In the genomic region with DNA sequence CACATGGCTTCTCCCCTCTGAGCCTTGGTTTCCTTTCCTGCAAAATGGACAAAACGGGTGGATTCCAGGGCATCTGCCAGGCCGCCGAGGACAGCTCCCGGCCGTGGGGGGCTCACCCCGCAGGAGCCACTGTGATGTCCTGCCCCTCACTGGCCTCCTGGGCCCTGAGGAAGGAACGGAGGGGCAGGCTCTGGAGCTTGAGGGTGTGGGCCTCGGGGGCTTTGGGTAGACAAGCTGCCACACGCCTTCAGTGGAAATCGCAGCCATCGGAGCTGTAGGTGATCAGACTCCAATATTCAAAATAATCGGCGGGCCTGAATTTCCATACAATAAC, we compare ENCODE assay signal across 10 cellular contexts. TPM values are rescaled to one million over a fixed set of nuclear protein-coding genes. Genes with fewer than 3 reads are reported as not detected.
DNase-seq lines count a peak whose midpoint lies in the region; ATAC-seq and TF ChIP-seq lines count a peak whose summit lies in the region.
"Had no signal": no experiment of that assay in that cellular context is flagged by ENCODE, and none has a peak within 500 bp of the region (broad histone marks: within the 10 kb centered on the region; RNA-seq: fewer than 3 reads in every experiment).

No MANE protein-coding gene starts in this region.

- H3K4me2 ChIP-seq in mesenchymal stem cell (ENCODE audit: low read length, poor library complexity, severe bottlenecking): peak overlapping the region; percentile 72

- ATAC-seq in HG03439 (IDR thresholded peaks at IDR 0.05; ENCODE audit: unreplicated experiment): no peak
- ATAC-seq in activated T-cell treated with anti-CD3 and anti-CD28 coated beads, Interleukin-2, amount 50 U/mL, for 72 hours (replicated peaks in 1 of 2): no peak
- no peak for ATAC-seq in natural killer cell

- peak overlapping the region; percentile 97 to 99 for H2BK12ac ChIP-seq in mesenchymal stem cell (ENCODE audit: low read length in 2 of 2)

- H3K36me3 Mint-ChIP-seq in chondrocyte (ENCODE audit: low read depth) (no peaks in the 10 kb centered on the region), natural killer cell (no peaks in the 10 kb centered on the region)
- no peaks in the 10 kb centered on the region for H3K36me3 Mint-ChIP-seq in activated T-cell treated with anti-CD3 and anti-CD28 coated beads, Interleukin-2, amount 50 U/mL, for 72 hours (ENCODE audit: insufficient read depth in 2 of 2)
- H3K36me3 Mint-ChIP-seq: immature natural killer cell had no signal

- intact Hi-C loops in spleen (cut with DNase I; ENCODE audit: low total_unique reads) (no loop called here), natural killer cell (cut with micrococcal nuclease) (no loop called here)

- no peaks in the 10 kb centered on the region for H3K9me3 Mint-ChIP-seq in chondrocyte (ENCODE audit: low read depth)
- H3K9me3 Mint-ChIP-seq in activated T-cell treated with anti-CD3 and anti-CD28 coated beads, Interleukin-2, amount 50 U/mL, for 72 hours: no peaks in the 10 kb centered on the region
- no peaks in the 10 kb centered on the region for H3K9me3 Mint-ChIP-seq in natural killer cell
- H3K9me3 Mint-ChIP-seq: immature natural killer cell had no signal

- DNase-seq in chondrocyte (ENCODE audit: low spot score) (no peak), mesenchymal stem cell (no peak), spleen (no peak), superior temporal gyrus (ENCODE audit: extremely low spot score) (no peak), natural killer cell (no peak)
- no peak for DNase-seq in activated T-cell treated with anti-CD3 and anti-CD28 coated beads, Interleukin-2, amount 50 U/mL, for 72 hours

- H2BK15ac ChIP-seq in mesenchymal stem cell (ENCODE audit: low read depth, poor library complexity, severe bottlenecking): peak overlapping the region; percentile 98

- WGBS in mesenchymal stem cell: 41% methylated on average over 8 of the region's 13 CpGs
- WGBS in spleen, 5 donors: 57 to 86% (median 68%) methylated on average over 5 to 13 of the region's 13 CpGs

- H3K18ac ChIP-seq in mesenchymal stem cell (ENCODE audit: low read depth in 1 of 2, low read length in 2 of 2): peak overlapping the region; percentile 99 to 100

- H3K9me3 ChIP-seq in HUES48 (ENCODE audit: control insufficient read depth, insufficient read depth, low read length) (no peaks in the 10 kb centered on the region), mesenchymal stem cell (ENCODE audit: control insufficient read depth, low read length) (no peaks in the 10 kb centered on the region), spleen (no peaks in the 10 kb centered on the region)
- H3K9me3 ChIP-seq: Caco-2 had no signal

- peak overlapping the region in 1 of 2 experiments; percentile 55 for H3K23ac ChIP-seq in mesenchymal stem cell (ENCODE audit: low read length in 2 of 2)

- H3K4ac ChIP-seq in mesenchymal stem cell (ENCODE audit: low read depth in 1 of 2, low read length in 2 of 2): peak overlapping the region; percentile 99

- peak overlapping the region; percentile 45; the same call in 1 of the 2 replicates for H3K4me3 ChIP-seq in HUES48 (ENCODE audit: low read depth, low read length)
- peak overlapping the region in 1 of 2 experiments; percentile 63 for H3K4me3 ChIP-seq in mesenchymal stem cell (ENCODE audit: insufficient read depth in 1 of 2, low read depth in 1 of 2, low read length in 2 of 2)
- peak overlapping the region in 4 of 8 donors; percentile 11 to 62 (median 21) for H3K4me3 ChIP-seq in spleen

- H3K4me1 ChIP-seq in HUES48 (ENCODE audit: control insufficient read depth, insufficient read depth, low read length): peaks cover 24% of the 10 kb centered on the region
- peaks cover 27% of the 10 kb centered on the region for H3K4me1 ChIP-seq in mesenchymal stem cell (ENCODE audit: control insufficient read depth, insufficient read depth, low read depth, low read length)
- H3K4me1 ChIP-seq in spleen: peaks cover 33 to 77% (median 59%) of the 10 kb centered on the region in 6 donors

- no peaks in the 10 kb centered on the region for H3K27me3 Mint-ChIP-seq in chondrocyte (ENCODE audit: low read depth)
- no peaks in the 10 kb centered on the region for H3K27me3 Mint-ChIP-seq in activated T-cell treated with anti-CD3 and anti-CD28 coated beads, Interleukin-2, amount 50 U/mL, for 72 hours (ENCODE audit: low read depth)
- H3K27me3 Mint-ChIP-seq in natural killer cell (ENCODE audit: low read depth in 2 of 2): no peaks in the 10 kb centered on the region

- no peaks in the 10 kb centered on the region for H3K79me1 ChIP-seq in mesenchymal stem cell (replicated peaks; ENCODE audit: low read length, poor library complexity, severe bottlenecking)

- H4K8ac ChIP-seq in mesenchymal stem cell (ENCODE audit: low read length): peak overlapping the region; percentile 99

- H3K27me3 ChIP-seq in HUES48 (ENCODE audit: control insufficient read depth, insufficient read depth, low read length): no peaks in the 10 kb centered on the region
- peaks cover 0 to 20% of the 10 kb centered on the region in 2 experiments for H3K27me3 ChIP-seq in mesenchymal stem cell (ENCODE audit: control insufficient read depth in 1 of 2, insufficient read depth in 1 of 2, low read length in 2 of 2)
- H3K27me3 ChIP-seq in spleen (replicated peaks in 1 of 7): peaks cover 0 to 21% (median 0%) of the 10 kb centered on the region in 7 donors

- H3K4me3 Mint-ChIP-seq in chondrocyte (ENCODE audit: unreplicated experiment): peak overlapping the region; percentile 28
- H3K4me3 Mint-ChIP-seq in activated T-cell treated with anti-CD3 and anti-CD28 coated beads, Interleukin-2, amount 50 U/mL, for 72 hours: no peak overlapping the region
- H3K4me3 Mint-ChIP-seq in natural killer cell: no peak overlapping the region

- peak overlapping the region; percentile 100 for H2BK120ac ChIP-seq in mesenchymal stem cell (ENCODE audit: low read depth, low read length)

- TF ChIP-seq POLR2A in spleen (IDR thresholded peaks at IDR 0.05): no peak

- peak overlapping the region; percentile 17 for H3K27ac Mint-ChIP-seq in chondrocyte (ENCODE audit: unreplicated experiment)
- no peak overlapping the region for H3K27ac Mint-ChIP-seq in activated T-cell treated with anti-CD3 and anti-CD28 coated beads, Interleukin-2, amount 50 U/mL, for 72 hours
- no peak overlapping the region for H3K27ac Mint-ChIP-seq in natural killer cell

- H3K9ac ChIP-seq in HUES48 (ENCODE audit: low read depth, low read length) (no peak overlapping the region), mesenchymal stem cell (ENCODE audit: low read length) (peak overlapping the region; percentile 77)

- H3K27ac ChIP-seq in HUES48 (ENCODE audit: low read depth, low read length) (peak overlapping the region; percentile 58), mesenchymal stem cell (ENCODE audit: low read length, poor library complexity, severe bottlenecking) (peak overlapping the region; percentile 71), spleen (peak overlapping the region; percentile 61 to 94 (median 92))

- peak overlapping the region; percentile 100 for H4K91ac ChIP-seq in mesenchymal stem cell (ENCODE audit: low read length)

- peak overlapping the region; percentile 5 to 99 for H3K14ac ChIP-seq in mesenchymal stem cell (ENCODE audit: low read length in 2 of 2)

- H2BK5ac ChIP-seq in mesenchymal stem cell (ENCODE audit: low read depth, low read length, poor library complexity, severe bottlenecking): peak overlapping the region; percentile 86

- no peak overlapping the region for H2AFZ ChIP-seq in mesenchymal stem cell (ENCODE audit: low read depth, low read length)

- TF ChIP-seq CTCF in chondrocyte (IDR thresholded peaks at IDR 0.05) (no peak), spleen (IDR thresholded peaks at IDR 0.05 in 8 of 11, conservative IDR thresholded peaks at IDR 0.05 in 3 of 11) (no peak), natural killer cell (IDR thresholded peaks at IDR 0.05) (no peak)

- H3K4me1 Mint-ChIP-seq in chondrocyte (ENCODE audit: low read depth): peaks cover 4% of the 10 kb centered on the region
- H3K4me1 Mint-ChIP-seq in activated T-cell treated with anti-CD3 and anti-CD28 coated beads, Interleukin-2, amount 50 U/mL, for 72 hours (ENCODE audit: low read depth): peaks cover 13% of the 10 kb centered on the region
- H3K4me1 Mint-ChIP-seq in natural killer cell: peaks cover 0 to 32% of the 10 kb centered on the region in 2 donors

- peak overlapping the region; percentile 54 for H2AK5ac ChIP-seq in mesenchymal stem cell (ENCODE audit: low read length, severe bottlenecking)

- H3K36me3 ChIP-seq in HUES48 (ENCODE audit: control insufficient read depth, insufficient read depth, low read length) (no peaks in the 10 kb centered on the region), mesenchymal stem cell (ENCODE audit: control insufficient read depth in 1 of 2, insufficient read depth in 2 of 2, low read depth in 1 of 2, low read length in 2 of 2) (no peaks in the 10 kb centered on the region), spleen (no peaks in the 10 kb centered on the region)

RNA-seq across cellular contexts. Expression of a gene that starts 32.2 kb away (rescaled TPM):
- total RNA-seq in chondrocyte (33.2 to 36.0 TPM (median 33.5 TPM) in 3 replicates), spleen (10 to 100 TPM; 32.3 to 45.8 (median 34.0) TPM), natural killer cell (10 to 100 TPM; 22.7 to 31.8 (median 27.6) TPM)
- polyA plus RNA-seq in mesenchymal stem cell (2013, experiment 1 of 2): 28.9 TPM
- polyA plus RNA-seq in mesenchymal stem cell (2013, experiment 2 of 2): 28.1 TPM
- 10 to 100 TPM; 28.0 to 45.3 (median 35.0) TPM for polyA plus RNA-seq in spleen
- total RNA-seq in activated T-cell treated with anti-CD3 and anti-CD28 coated beads, Interleukin-2, amount 50 U/mL, for 72 hours: 10 to 100 TPM; 35.6 to 41.6 TPM
